21 cellular contexts compared by ENCODE assay signal in the genomic region with DNA sequence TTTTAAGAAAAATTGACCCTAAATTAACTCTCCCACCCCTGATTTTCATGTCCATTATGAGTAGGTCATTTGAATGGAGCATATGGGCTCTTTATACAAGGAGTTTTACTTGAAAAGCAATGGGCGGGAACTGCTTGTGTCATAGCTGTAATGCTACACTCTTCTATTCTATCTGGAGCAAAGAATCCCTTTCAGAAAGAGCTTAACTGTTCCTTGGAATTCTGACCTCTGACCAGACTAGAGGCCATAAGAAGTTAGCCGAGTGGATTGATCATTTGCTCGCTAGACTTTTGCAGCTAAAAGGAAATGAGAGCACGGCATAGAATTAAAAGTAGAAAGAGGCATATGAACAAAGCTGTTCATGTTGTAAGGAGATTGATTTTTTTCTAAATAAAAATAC.
DNase-seq lines count a peak whose midpoint lies in the region; ATAC-seq, FAIRE-seq and TF ChIP-seq lines count a peak whose summit lies in the region.
"Had no signal": no experiment of that assay in that cellular context is flagged by ENCODE, and none has a peak within 500 bp of the region (broad histone marks: within the 10 kb centered on the region; RNA-seq: fewer than 3 reads in every experiment).

No MANE protein-coding gene starts in this region.

- no peaks in the 10 kb centered on the region for H3K9me2 ChIP-seq in MM.1S (replicated peaks; ENCODE audit: insufficient read depth, low read length)

- no peaks in the 10 kb centered on the region for H4K20me1 ChIP-seq in MM.1S (ENCODE audit: insufficient read depth, low read length)

- TF ChIP-seq CTCF in mucosa of descending colon (IDR thresholded peaks at IDR 0.05) (no peak), MM.1S (IDR thresholded peaks at IDR 0.05; ENCODE audit: low read length) (no peak)

- intact Hi-C loops in mucosa of descending colon (cut with DNase I, micrococcal nuclease), result no loop called here

- H3K4me1 ChIP-seq in ectodermal cell (ENCODE audit: control insufficient read depth, insufficient read depth, low read length) (peaks cover 4% of the 10 kb centered on the region), mucosa of descending colon (ENCODE audit: low read depth) (no peaks in the 10 kb centered on the region), MM.1S (ENCODE audit: low read length) (no peaks in the 10 kb centered on the region)
- H3K4me1 ChIP-seq: BE2C had no signal

- no peaks in the 10 kb centered on the region for H3F3A ChIP-seq in MM.1S (ENCODE audit: insufficient read depth, low read length)

- H3K27me3 ChIP-seq in ectodermal cell (ENCODE audit: control insufficient read depth, insufficient read depth, low read length, poor library complexity, severe bottlenecking) (no peaks in the 10 kb centered on the region), MM.1S (replicated peaks; ENCODE audit: insufficient read depth, low read length) (no peaks in the 10 kb centered on the region)
- H3K27me3 ChIP-seq: BE2C had no signal

- no peak overlapping the region for H3K4me2 ChIP-seq in MM.1S (ENCODE audit: low read depth, low read length)

- H3K9me3 ChIP-seq in ectodermal cell (ENCODE audit: control insufficient read depth, low read length) (no peaks in the 10 kb centered on the region), mucosa of descending colon (no peaks in the 10 kb centered on the region), MM.1S (replicated peaks; ENCODE audit: insufficient read depth, low read length) (no peaks in the 10 kb centered on the region)
- H3K9me3 ChIP-seq: BE2C had no signal

- WGBS in ectodermal cell, 2 experiments, result 36 to 47% methylated on average over 2 to 4 of the region's 4 CpGs

- H3K27ac ChIP-seq in ectodermal cell (ENCODE audit: insufficient read depth, low read depth, low read length, poor library complexity, severe bottlenecking), result peak overlapping the region; percentile 60
- H3K27ac ChIP-seq in MM.1S (ENCODE audit: low read length), result no peak overlapping the region
- H3K27ac ChIP-seq: C4-2B, HL-60 had no signal

- H3K36me3 ChIP-seq in ectodermal cell (ENCODE audit: control insufficient read depth, insufficient read depth, low read length) (no peaks in the 10 kb centered on the region), mucosa of descending colon (ENCODE audit: low read depth) (no peaks in the 10 kb centered on the region), MM.1S (replicated peaks; ENCODE audit: insufficient read depth, low read length) (no peaks in the 10 kb centered on the region)
- H3K36me3 ChIP-seq: BE2C had no signal

- ATAC-seq in mucosa of descending colon, result peak; percentile 34
- ATAC-seq in GM18511 (IDR thresholded peaks at IDR 0.05; ENCODE audit: unreplicated experiment), result no peak
- ATAC-seq: HCT116 had no signal

- no peak for DNase-seq in GM18507 (ENCODE audit: extremely low spot score, insufficient read length, low read depth)
- no peak for DNase-seq in mucosa of descending colon
- peak; percentile 47 for DNase-seq in renal cortical epithelial cell (ENCODE audit: low read depth)
- DNase-seq in MM.1S, result no peak
- no peak for DNase-seq in AG20443 (ENCODE audit: low spot score)
- no peak for DNase-seq in retina
- DNase-seq: BE2C; CD4-positive, alpha-beta memory T cell; COR-L47; DMS153; DMS79 treated with DMSO at 0.1 percent for 48 hours; EL had no signal

- H3K9ac ChIP-seq in MM.1S (ENCODE audit: low read length), result no peak overlapping the region

- H3K4me3 ChIP-seq in ectodermal cell (ENCODE audit: insufficient read depth, low read depth, low read length), result no peak overlapping the region
- no peak overlapping the region for H3K4me3 ChIP-seq in mucosa of descending colon
- H3K4me3 ChIP-seq in MM.1S (ENCODE audit: low read length), result no peak overlapping the region

- peak; percentile 57 for FAIRE-seq in GM18507 (lab: Jason Lieb, UNC)
- FAIRE-seq: D721Med, G401.6, GM12891, GM19239 had no signal

- H2AFZ ChIP-seq in MM.1S (ENCODE audit: low read length), result no peak overlapping the region

- H3K79me2 ChIP-seq in MM.1S (ENCODE audit: low read length), result no peaks in the 10 kb centered on the region
